Comparison of ENCODE assay signal across 22 cellular contexts in genomic region chr9:121769939-121770338, GRCh38.
DNase-seq lines count a peak whose midpoint lies in the region; ATAC-seq and TF ChIP-seq lines count a peak whose summit lies in the region.
"Had no signal": no experiment of that assay in that cellular context is flagged by ENCODE, and none has a peak within 500 bp of the region (broad histone marks: within the 10 kb centered on the region; RNA-seq: fewer than 3 reads in every experiment).

No MANE protein-coding gene starts in this region.

- peaks cover 76% of the 10 kb centered on the region for H3K36me3 ChIP-seq in right atrium auricular region
- H3K36me3 ChIP-seq in mucosa of descending colon (ENCODE audit: low read depth): peaks cover 10% of the 10 kb centered on the region
- H3K36me3 ChIP-seq in uterus: no peaks in the 10 kb centered on the region
- peaks cover 0 to 59% (median 18%) of the 10 kb centered on the region in 4 donors for H3K36me3 ChIP-seq in transverse colon

- peaks cover 0 to 62% of the 10 kb centered on the region in 2 donors for H3K4me1 ChIP-seq in right atrium auricular region
- H3K4me1 ChIP-seq in mucosa of descending colon (ENCODE audit: low read depth): no peaks in the 10 kb centered on the region
- peaks cover 4 to 28% of the 10 kb centered on the region in 2 donors for H3K4me1 ChIP-seq in uterus
- peaks cover 0 to 3% (median under 1%) of the 10 kb centered on the region in 4 donors for H3K4me1 ChIP-seq in transverse colon

- TF ChIP-seq EP300 in transverse colon (IDR thresholded peaks at IDR 0.05; ENCODE audit: low read depth): no peak

- no peaks in the 10 kb centered on the region for H3K9me3 ChIP-seq in right atrium auricular region
- no peaks in the 10 kb centered on the region for H3K9me3 ChIP-seq in mucosa of descending colon
- no peaks in the 10 kb centered on the region for H3K9me3 ChIP-seq in uterus
- no peaks in the 10 kb centered on the region for H3K9me3 ChIP-seq in transverse colon
- H3K9me3 ChIP-seq: BLaER1 had no signal

- 92% methylated on average over 4 of the region's 4 CpGs; no CpG with 5 or more reads in 1 of the 2 donors for WGBS in transverse colon (ENCODE audit: low coverage in 1 of 2), 2 donors

- intact Hi-C loops in Right ventricle myocardium superior (cut with DNase I): no loop called here
- intact Hi-C loops in mucosa of descending colon (cut with DNase I, micrococcal nuclease): no loop called here
- intact Hi-C loops in uterus (cut with DNase I; ENCODE audit: low total_unique reads): no loop called here
- intact Hi-C loops in transverse colon (cut with DNase I; ENCODE audit: low total_unique reads): no loop called here

- TF ChIP-seq POLR2A in uterus (IDR thresholded peaks at IDR 0.05) (no peak), transverse colon (IDR thresholded peaks at IDR 0.05) (no peak)

- TF ChIP-seq CTCF in right atrium auricular region (IDR thresholded peaks at IDR 0.05): no peak
- no peak for TF ChIP-seq CTCF in coronary artery (IDR thresholded peaks at IDR 0.05)
- TF ChIP-seq CTCF in mucosa of descending colon (IDR thresholded peaks at IDR 0.05): no peak
- no peak for TF ChIP-seq CTCF in uterus (IDR thresholded peaks at IDR 0.05)
- no peak for TF ChIP-seq CTCF in transverse colon (IDR thresholded peaks at IDR 0.05)

- ATAC-seq in Right ventricle myocardium superior (ENCODE audit: poor library complexity) (no peak), mucosa of descending colon (no peak), HG03571 (IDR thresholded peaks at IDR 0.05; ENCODE audit: unreplicated experiment) (no peak)
- ATAC-seq: GM23338, PC-3 had no signal

- DNase-seq in Right ventricle myocardium superior: peak; percentile 17
- no peak for DNase-seq in right atrium auricular region (ENCODE audit: low spot score)
- DNase-seq in coronary artery (ENCODE audit: low spot score): no peak
- peak in 2 of 3 donors; percentile 12 to 34 for DNase-seq in mucosa of descending colon
- no peak for DNase-seq in uterus
- no peak for DNase-seq in transverse colon
- DNase-seq in NCI-H2227 (lab: John Stamatoyannopoulos, UW; ENCODE audit: unreplicated experiment): no peak
- DNase-seq: CD4-positive, alpha-beta T cell; DMS53; H9; KG1; MM.1S; NCI-H2029; NCI-H446 treated with DMSO at 0.1 percent for 48 hours; NCI-H526; NCI-H82; NK-92 treated with Interleukin-12 subunit alpha and Interleukin-12 subunit beta, amount 100 ng/mL, for 24 hours; PC-3; SHP77 treated with DMSO at 0.1 percent for 48 hours had no signal

- in situ Hi-C loops in transverse colon (cut with MboI; ENCODE audit: low pct_ligation_motif_present in 1 of 4, low pct_unique_long_range_greater_than_20kb in 1 of 4, low sequenced_read_pairs in 3 of 4): no loop called here

- no peak overlapping the region for H3K27ac ChIP-seq in right atrium auricular region
- peak overlapping the region; percentile 56 to 86 for H3K27ac ChIP-seq in coronary artery
- H3K27ac ChIP-seq in uterus: peak overlapping the region; percentile 89
- H3K27ac ChIP-seq in transverse colon: no peak overlapping the region
- H3K27ac ChIP-seq: BLaER1 had no signal

- H3K27me3 ChIP-seq in right atrium auricular region: no peaks in the 10 kb centered on the region
- no peaks in the 10 kb centered on the region for H3K27me3 ChIP-seq in uterus
- no peaks in the 10 kb centered on the region for H3K27me3 ChIP-seq in transverse colon
- H3K27me3 ChIP-seq: BLaER1 had no signal

- H3K4me3 ChIP-seq in right atrium auricular region: no peak overlapping the region
- no peak overlapping the region for H3K4me3 ChIP-seq in coronary artery
- H3K4me3 ChIP-seq in mucosa of descending colon: no peak overlapping the region
- H3K4me3 ChIP-seq in uterus: no peak overlapping the region
- H3K4me3 ChIP-seq in transverse colon: no peak overlapping the region
- H3K4me3 ChIP-seq: BLaER1, GM23338 had no signal

Comparison
In these comparisons a context has a peak if more than half of its experiments do, and no peak if none do; other contexts are left out.
1. DNase-seq: peak in Right ventricle myocardium superior (single experiment) and mucosa of descending colon (2 of 3); none in right atrium auricular region (single experiment), coronary artery (single experiment), uterus (0 of 2), transverse colon (single experiment) and NCI-H2227 (single experiment).
2. H3K27ac ChIP-seq: peak in coronary artery (2 of 2) and uterus (2 of 2); none in right atrium auricular region (0 of 2) and transverse colon (0 of 4).